23 cellular contexts compared by ENCODE assay signal in the genomic region with DNA sequence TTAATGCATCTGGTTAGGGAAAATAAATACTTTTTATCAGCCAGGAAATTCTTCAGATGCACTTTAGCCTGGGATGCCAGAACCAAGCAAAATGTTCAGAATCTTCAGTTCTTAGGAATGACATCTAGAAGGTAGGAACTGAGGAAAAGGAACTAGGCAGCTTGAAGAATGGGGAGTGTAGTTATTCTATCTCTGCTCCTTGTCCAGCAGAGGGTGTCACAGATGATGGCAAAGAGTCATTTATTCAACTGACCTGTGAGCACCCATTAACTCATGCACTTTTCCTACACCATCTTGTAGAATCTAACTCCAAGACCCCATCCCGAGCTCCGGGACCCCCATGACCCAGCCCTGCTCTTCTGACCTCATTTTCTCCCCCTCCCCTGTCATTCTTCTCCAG.
DNase-seq lines count a peak whose midpoint lies in the region; ATAC-seq, FAIRE-seq and TF ChIP-seq lines count a peak whose summit lies in the region.
"Had no signal": no experiment of that assay in that cellular context is flagged by ENCODE, and none has a peak within 500 bp of the region (broad histone marks: within the 10 kb centered on the region; RNA-seq: fewer than 3 reads in every experiment).

No MANE protein-coding gene starts in this region.

- no peak overlapping the region for H2AK5ac ChIP-seq in mesenchymal stem cell (ENCODE audit: low read length, severe bottlenecking)

- H3K4me2 ChIP-seq in Karpas-422 (ENCODE audit: low read depth, low read length, poor library complexity, severe bottlenecking) (no peak overlapping the region), astrocyte (ENCODE audit: low read length) (no peak overlapping the region), mesenchymal stem cell (ENCODE audit: low read length, poor library complexity, severe bottlenecking) (no peak overlapping the region), GM23248 (ENCODE audit: unreplicated experiment) (no peak overlapping the region)

- H3K9ac ChIP-seq in Karpas-422 (ENCODE audit: low read length): no peak overlapping the region
- H3K9ac ChIP-seq in astrocyte (ENCODE audit: low read length): no peak overlapping the region
- H3K9ac ChIP-seq in mesenchymal stem cell (ENCODE audit: low read length): no peak overlapping the region
- no peak overlapping the region for H3K9ac ChIP-seq in GM23248

- no peak overlapping the region for H3K27ac ChIP-seq in Karpas-422 (ENCODE audit: low read length)
- H3K27ac ChIP-seq in astrocyte (ENCODE audit: low read depth, low read length): no peak overlapping the region
- H3K27ac ChIP-seq in mesenchymal stem cell (ENCODE audit: low read length, poor library complexity, severe bottlenecking): no peak overlapping the region
- H3K27ac ChIP-seq in GM23248: no peak overlapping the region
- H3K27ac ChIP-seq: gastrocnemius medialis, HL-60, spleen had no signal

- H3K4me1 Mint-ChIP-seq in astrocyte (ENCODE audit: low read depth, unreplicated experiment) (no peaks in the 10 kb centered on the region), neural crest cell (no peaks in the 10 kb centered on the region)
- H3K4me1 Mint-ChIP-seq: activated CD4-positive, alpha-beta T cell treated with anti-CD3 and anti-CD28 coated beads, Interleukin-2, amount 10 ng/mL, durations not matched to agents 7 days and 5 days had no signal

- no peaks in the 10 kb centered on the region for H3K79me2 ChIP-seq in Karpas-422 (ENCODE audit: low read length)
- no peaks in the 10 kb centered on the region for H3K79me2 ChIP-seq in astrocyte (ENCODE audit: insufficient read depth, low read length)
- no peaks in the 10 kb centered on the region for H3K79me2 ChIP-seq in GM23248 (ENCODE audit: insufficient read depth)

- no peak overlapping the region for H3K23ac ChIP-seq in mesenchymal stem cell (ENCODE audit: low read length in 2 of 2)

- WGBS in mesenchymal stem cell: 78% methylated on average over 2 of the region's 2 CpGs
- whole genome bisulfite sequencing in GM23248 (ENCODE audit: low coverage in 1 of 2, low lambda C conversion rate in 2 of 2, missing lambda C conversion rate in 2 of 2), 2 experiments: 4 to 24% methylated on average over 2 of the region's 2 CpGs

- H3K9me2 ChIP-seq in Karpas-422 (replicated peaks; ENCODE audit: insufficient read depth, low read length): no peaks in the 10 kb centered on the region
- no peaks in the 10 kb centered on the region for H3K9me2 ChIP-seq in GM23248 (ENCODE audit: insufficient read depth)

- no peak overlapping the region for H3K4me3 ChIP-seq in Karpas-422 (ENCODE audit: low read length)
- H3K4me3 ChIP-seq in astrocyte (ENCODE audit: insufficient read depth, low read depth, low read length): no peak overlapping the region
- H3K4me3 ChIP-seq in mesenchymal stem cell (ENCODE audit: insufficient read depth in 1 of 2, low read depth in 1 of 2, low read length in 2 of 2): no peak overlapping the region
- H3K4me3 ChIP-seq in GM23248: no peak overlapping the region
- H3K4me3 ChIP-seq: gastrocnemius medialis, HAP-1, spleen had no signal

- no peak overlapping the region for H4K91ac ChIP-seq in mesenchymal stem cell (ENCODE audit: low read length)

- H3K27me3 Mint-ChIP-seq in astrocyte (ENCODE audit: low read depth, unreplicated experiment) (no peaks in the 10 kb centered on the region), neural crest cell (ENCODE audit: low read depth) (peaks cover 9% of the 10 kb centered on the region)
- H3K27me3 Mint-ChIP-seq: activated CD4-positive, alpha-beta T cell treated with anti-CD3 and anti-CD28 coated beads, Interleukin-2, amount 10 ng/mL, durations not matched to agents 7 days and 5 days had no signal

- H2AFZ ChIP-seq in Karpas-422 (ENCODE audit: low read length) (no peak overlapping the region), astrocyte (ENCODE audit: low read depth, low read length) (no peak overlapping the region), mesenchymal stem cell (ENCODE audit: low read depth, low read length) (no peak overlapping the region), GM23248 (no peak overlapping the region)

- H3K27ac Mint-ChIP-seq in astrocyte (ENCODE audit: unreplicated experiment) (peak overlapping the region; percentile 41), neural crest cell (ENCODE audit: unreplicated experiment) (no peak overlapping the region)
- H3K27ac Mint-ChIP-seq: activated CD4-positive, alpha-beta T cell treated with anti-CD3 and anti-CD28 coated beads, Interleukin-2, amount 10 ng/mL, durations not matched to agents 7 days and 5 days; CD4-positive, alpha-beta T cell had no signal

- no peak overlapping the region for H4K8ac ChIP-seq in mesenchymal stem cell (ENCODE audit: low read length)

- TF ChIP-seq CTCF in astrocyte (IDR thresholded peaks at IDR 0.05; ENCODE audit: insufficient read depth, low read depth, low read length): no peak
- peak; percentile 21 for TF ChIP-seq CTCF in neural crest cell (conservative IDR thresholded peaks at IDR 0.05)

- H3K4ac ChIP-seq in mesenchymal stem cell (ENCODE audit: low read depth in 1 of 2, low read length in 2 of 2): no peak overlapping the region

- H3K79me1 ChIP-seq in mesenchymal stem cell (replicated peaks; ENCODE audit: low read length, poor library complexity, severe bottlenecking): no peaks in the 10 kb centered on the region

- H3K4me3 Mint-ChIP-seq in astrocyte (ENCODE audit: unreplicated experiment): no peak overlapping the region
- H3K4me3 Mint-ChIP-seq in neural crest cell: no peak overlapping the region
- H3K4me3 Mint-ChIP-seq: activated CD4-positive, alpha-beta T cell treated with anti-CD3 and anti-CD28 coated beads, Interleukin-2, amount 10 ng/mL, durations not matched to agents 7 days and 5 days; CD4-positive, alpha-beta T cell had no signal

- H3K36me3 ChIP-seq in Karpas-422 (ENCODE audit: insufficient read depth, low read length) (no peaks in the 10 kb centered on the region), astrocyte (ENCODE audit: insufficient read depth, low read length) (no peaks in the 10 kb centered on the region), mesenchymal stem cell (ENCODE audit: control insufficient read depth in 1 of 2, insufficient read depth in 2 of 2, low read depth in 1 of 2, low read length in 2 of 2) (no peaks in the 10 kb centered on the region), GM23248 (ENCODE audit: low read depth) (no peaks in the 10 kb centered on the region)
- H3K36me3 ChIP-seq: gastrocnemius medialis, HAP-1, spleen had no signal

- H2BK15ac ChIP-seq in mesenchymal stem cell (ENCODE audit: low read depth, poor library complexity, severe bottlenecking): no peak overlapping the region

- no peak for ATAC-seq in HG03439 (IDR thresholded peaks at IDR 0.05; ENCODE audit: unreplicated experiment)
- ATAC-seq: gastrocnemius medialis had no signal

- H3K18ac ChIP-seq in mesenchymal stem cell (ENCODE audit: low read depth in 1 of 2, low read length in 2 of 2): no peak overlapping the region

- no peaks in the 10 kb centered on the region for H3K27me3 ChIP-seq in Karpas-422 (ENCODE audit: low read length)
- H3K27me3 ChIP-seq in astrocyte (ENCODE audit: insufficient read depth, low read length): no peaks in the 10 kb centered on the region
- no peaks in the 10 kb centered on the region for H3K27me3 ChIP-seq in mesenchymal stem cell (ENCODE audit: control insufficient read depth in 1 of 2, insufficient read depth in 1 of 2, low read length in 2 of 2)
- no peaks in the 10 kb centered on the region for H3K27me3 ChIP-seq in GM23248 (replicated peaks; ENCODE audit: insufficient read depth)
- H3K27me3 ChIP-seq: gastrocnemius medialis had no signal

- in situ Hi-C loops in G401 (cut with HindIII; ENCODE audit: low sequenced_read_pairs): no loop called here
- in situ Hi-C loops in GM23248 (cut with MboI): no loop called here

- no peaks in the 10 kb centered on the region for H3F3A ChIP-seq in GM23248 (ENCODE audit: insufficient read depth)

- no peak overlapping the region for H2BK120ac ChIP-seq in mesenchymal stem cell (ENCODE audit: low read depth, low read length)

- no peaks in the 10 kb centered on the region for H3K4me1 ChIP-seq in Karpas-422 (ENCODE audit: low read length)
- H3K4me1 ChIP-seq in astrocyte (ENCODE audit: insufficient read depth, low read length): no peaks in the 10 kb centered on the region
- no peaks in the 10 kb centered on the region for H3K4me1 ChIP-seq in mesenchymal stem cell (ENCODE audit: control insufficient read depth, insufficient read depth, low read depth, low read length)
- H3K4me1 ChIP-seq in GM23248 (ENCODE audit: insufficient read depth): no peaks in the 10 kb centered on the region
- H3K4me1 ChIP-seq: gastrocnemius medialis, HAP-1, spleen had no signal

- H3K36me3 Mint-ChIP-seq in astrocyte (ENCODE audit: low read depth, unreplicated experiment): no peaks in the 10 kb centered on the region
- no peaks in the 10 kb centered on the region for H3K36me3 Mint-ChIP-seq in neural crest cell (ENCODE audit: low read depth)

- no peaks in the 10 kb centered on the region for H4K20me1 ChIP-seq in Karpas-422 (ENCODE audit: insufficient read depth, low read depth, low read length)
- no peaks in the 10 kb centered on the region for H4K20me1 ChIP-seq in astrocyte (ENCODE audit: insufficient read depth, low read length)
- H4K20me1 ChIP-seq in GM23248 (ENCODE audit: insufficient read depth): no peaks in the 10 kb centered on the region

- DNase-seq in G401 (ENCODE audit: low spot score): peak; percentile 0
- peak; percentile 44 for DNase-seq in Karpas-422
- no peak for DNase-seq in astrocyte (ENCODE audit: low read depth)
- DNase-seq in neural crest cell (ENCODE audit: low read depth, low spot score): no peak
- no peak for DNase-seq in UCSD-AML1 (lab: John Stamatoyannopoulos, UW; ENCODE audit: unreplicated experiment)
- DNase-seq in mesenchymal stem cell: no peak
- no peak for DNase-seq in GM23248
- DNase-seq: activated CD4-positive, alpha-beta T cell treated with anti-CD3 and anti-CD28 coated beads, Interleukin-2, amount 10 ng/mL, durations not matched to agents 7 days and 5 days; activated gamma-delta T cell treated with Interleukin-2 at 50 U/mL for 16 hours; amniotic stem cell; CD4-positive, alpha-beta T cell; DMS53; gastrocnemius medialis; IMR-90; MV-4-11; NCI-H1930; NCI-H446 treated with DMSO at 0.1 percent for 48 hours; spleen; stimulated activated CD4-positive, alpha-beta T cell treated with anti-CD3 and anti-CD28 coated beads, Interleukin-4, amount 100 ng/mL, for 4 hours; SW 1271 had no signal

- H3K9me3 Mint-ChIP-seq in astrocyte (ENCODE audit: unreplicated experiment): peaks cover 5% of the 10 kb centered on the region
- H3K9me3 Mint-ChIP-seq in neural crest cell: no peaks in the 10 kb centered on the region

- no peak overlapping the region for H2BK12ac ChIP-seq in mesenchymal stem cell (ENCODE audit: low read length in 2 of 2)

- H2BK5ac ChIP-seq in mesenchymal stem cell (ENCODE audit: low read depth, low read length, poor library complexity, severe bottlenecking): no peak overlapping the region

- H3K14ac ChIP-seq in mesenchymal stem cell (ENCODE audit: low read length in 2 of 2): no peak overlapping the region

- no peak for FAIRE-seq in astrocyte (lab: Jason Lieb, UNC)

- H3K9me3 ChIP-seq in Karpas-422 (ENCODE audit: low read length) (no peaks in the 10 kb centered on the region), astrocyte (ENCODE audit: insufficient read depth, low read depth, low read length) (peaks cover 9% of the 10 kb centered on the region), mesenchymal stem cell (ENCODE audit: control insufficient read depth, low read length) (peaks cover 7% of the 10 kb centered on the region), GM23248 (ENCODE audit: low read depth) (no peaks in the 10 kb centered on the region)
- H3K9me3 ChIP-seq: gastrocnemius medialis, HAP-1 had no signal

Comparison
In these comparisons a context has a peak if more than half of its experiments do, and no peak if none do; other contexts are left out.
1. DNase-seq: peak in G401 (single experiment) and Karpas-422 (single experiment); none in astrocyte (single experiment), neural crest cell (single experiment), UCSD-AML1 (single experiment), mesenchymal stem cell (single experiment) and GM23248 (single experiment).